In genomic region chr15:22880068-22880980, GRCh38 we compare ENCODE assay signal across 14 cellular contexts. TPM values are rescaled to one million over a fixed set of nuclear protein-coding genes. Genes with fewer than 3 reads are reported as not detected.
DNase-seq lines count a peak whose midpoint lies in the region; ATAC-seq and TF ChIP-seq lines count a peak whose summit lies in the region.
"Had no signal": no experiment of that assay in that cellular context is flagged by ENCODE, and none has a peak within 500 bp of the region (broad histone marks: within the 10 kb centered on the region; RNA-seq: fewer than 3 reads in every experiment).

No MANE protein-coding gene starts in this region.

- intact Hi-C loops in cardiac septum (cut with DNase I), result no loop called here
- intact Hi-C loops in left ventricle myocardium superior (cut with micrococcal nuclease), result no loop called here

- DNase-seq in cardiac septum (ENCODE audit: low spot score) (peak; percentile 65), left ventricle myocardium superior (no peak), nephron progenitor cell (no peak), progenitor cell of endocrine pancreas (ENCODE audit: low spot score, unreplicated experiment) (no peak), dedifferentiated amniotic fluid mesenchymal stem cell (ENCODE audit: extremely low spot score) (no peak)
- no peak for DNase-seq in activated CD4-positive, CD25-positive, alpha-beta regulatory T cell (lab: John Stamatoyannopoulos, UW)
- DNase-seq: 8988T; CD4-positive, CD25-positive, alpha-beta regulatory T cell; DMS 273 treated with DMSO at 0.1 percent for 48 hours; GOT3 had no signal

- H3K27ac Mint-ChIP-seq in brain (peak overlapping the region in 3 of 5 experiments; percentile 21 to 31 (median 29)), nephron progenitor cell (peak overlapping the region; percentile 61), progenitor cell of endocrine pancreas (no peak overlapping the region)
- H3K27ac Mint-ChIP-seq: CD4-positive, CD25-positive, alpha-beta regulatory T cell; IgD-negative memory B cell had no signal

- TF ChIP-seq CTCF in brain (conservative IDR thresholded peaks at IDR 0.05) (no peak), nephron progenitor cell (IDR thresholded peaks at IDR 0.05) (no peak), progenitor cell of endocrine pancreas (IDR thresholded peaks at IDR 0.05; ENCODE audit: unreplicated experiment) (no peak)

- H3K27me3 Mint-ChIP-seq in brain (no peaks in the 10 kb centered on the region), nephron progenitor cell (ENCODE audit: low read depth, poor library complexity) (no peaks in the 10 kb centered on the region), progenitor cell of endocrine pancreas (no peaks in the 10 kb centered on the region)
- H3K27me3 Mint-ChIP-seq: CD4-positive, CD25-positive, alpha-beta regulatory T cell; IgD-negative memory B cell had no signal

- no peaks in the 10 kb centered on the region for H3K9me3 Mint-ChIP-seq in brain
- H3K9me3 Mint-ChIP-seq in nephron progenitor cell, result peaks cover 8% of the 10 kb centered on the region
- no peaks in the 10 kb centered on the region for H3K9me3 Mint-ChIP-seq in progenitor cell of endocrine pancreas (ENCODE audit: low read depth)
- H3K9me3 Mint-ChIP-seq: CD4-positive, CD25-positive, alpha-beta regulatory T cell; IgD-negative memory B cell had no signal

- H3K36me3 Mint-ChIP-seq in brain (peaks cover 64% of the 10 kb centered on the region), nephron progenitor cell (ENCODE audit: low read depth) (peaks cover 67% of the 10 kb centered on the region), progenitor cell of endocrine pancreas (ENCODE audit: insufficient read depth) (peaks cover 35% of the 10 kb centered on the region)

- H3K4me3 Mint-ChIP-seq in brain, result no peak overlapping the region
- H3K4me3 Mint-ChIP-seq in nephron progenitor cell, result no peak overlapping the region
- H3K4me3 Mint-ChIP-seq in progenitor cell of endocrine pancreas (ENCODE audit: low read depth), result no peak overlapping the region
- H3K4me3 Mint-ChIP-seq: CD4-positive, CD25-positive, alpha-beta regulatory T cell; IgD-negative memory B cell had no signal

- ATAC-seq in left ventricle myocardium superior (no peak), GM21529 (IDR thresholded peaks at IDR 0.05; ENCODE audit: unreplicated experiment) (no peak)
- ATAC-seq: HCT116 had no signal

- peaks cover 11% of the 10 kb centered on the region for H3K4me1 Mint-ChIP-seq in brain
- H3K4me1 Mint-ChIP-seq in nephron progenitor cell, result no peaks in the 10 kb centered on the region
- peaks cover 2% of the 10 kb centered on the region for H3K4me1 Mint-ChIP-seq in progenitor cell of endocrine pancreas (ENCODE audit: low read depth)
- H3K4me1 Mint-ChIP-seq: CD4-positive, CD25-positive, alpha-beta regulatory T cell; IgD-negative memory B cell had no signal

RNA-seq across cellular contexts. Expression of gene NIPA2, which starts 41.9 kb away (rescaled TPM):
- total RNA-seq in cardiac septum (24.3 TPM), left ventricle myocardium superior (17.3 TPM), progenitor cell of endocrine pancreas (34.3 and 42.0 TPM in 2 replicates)
- polyA plus RNA-seq in brain (ENCODE audit: insufficient read depth, low read depth, low replicate concordance), result 36.9 TPM
